Comparison of ENCODE assay signal across 13 cellular contexts in genomic region chr2:12177995-12178760, GRCh38.
DNase-seq lines count a peak whose midpoint lies in the region; ATAC-seq and TF ChIP-seq lines count a peak whose summit lies in the region.
"Had no signal": no experiment of that assay in that cellular context is flagged by ENCODE, and none has a peak within 500 bp of the region (broad histone marks: within the 10 kb centered on the region; RNA-seq: fewer than 3 reads in every experiment).

No MANE protein-coding gene starts in this region.

- ATAC-seq in GM18868 (IDR thresholded peaks at IDR 0.05; ENCODE audit: unreplicated experiment) (peak; percentile 5), HG03354 (IDR thresholded peaks at IDR 0.05; ENCODE audit: poor library complexity, severe bottlenecking, unreplicated experiment) (peak; percentile 9), psoas muscle (no peak), GM21381 (IDR thresholded peaks at IDR 0.05; ENCODE audit: unreplicated experiment) (no peak), GM19467 (IDR thresholded peaks at IDR 0.05; ENCODE audit: unreplicated experiment) (no peak)
- ATAC-seq in activated naive CD8-positive, alpha-beta T cell treated with anti-CD3 and anti-CD28 coated beads, Interleukin-2, amount 50 U/mL, for 24 hours: no peak

- DNase-seq in activated naive CD8-positive, alpha-beta T cell treated with anti-CD3 and anti-CD28 coated beads, Interleukin-2, amount 50 U/mL, for 24 hours: no peak
- DNase-seq in psoas muscle (no peak), H4 (ENCODE audit: low spot score) (no peak)
- DNase-seq: effector CD4-positive, alpha-beta T cell; left lung; NCI-H1105 treated with DMSO at 0.1 percent for 48 hours; NCI-H82; SW 1271 had no signal

- H3K9me3 Mint-ChIP-seq in activated naive CD8-positive, alpha-beta T cell treated with anti-CD3 and anti-CD28 coated beads, Interleukin-2, amount 50 U/mL, for 24 hours: no peaks in the 10 kb centered on the region

- no peak overlapping the region for H3K4me3 ChIP-seq in psoas muscle
- H3K4me3 ChIP-seq: left lung, ovary had no signal

- H3K27me3 ChIP-seq in psoas muscle (ENCODE audit: insufficient read depth in 3 of 3, low read length in 2 of 3): no peaks in the 10 kb centered on the region
- H3K27me3 ChIP-seq: left lung, ovary had no signal

- H3K27me3 Mint-ChIP-seq in activated naive CD8-positive, alpha-beta T cell treated with anti-CD3 and anti-CD28 coated beads, Interleukin-2, amount 50 U/mL, for 24 hours: peaks cover 2% of the 10 kb centered on the region

- 90 to 97% (median 95%) methylated on average over 4 of the region's 4 CpGs for WGBS in psoas muscle, 3 donors

- H3K4me3 Mint-ChIP-seq in activated naive CD8-positive, alpha-beta T cell treated with anti-CD3 and anti-CD28 coated beads, Interleukin-2, amount 50 U/mL, for 24 hours: no peak overlapping the region

- intact Hi-C loops in psoas muscle (cut with DNase I): loop anchor here in 1 of 2 donors (10.0 kb wide), 1 partner anchor 537 kb away; the partner anchor contains the start of gene TRIB2

- peaks cover 23% of the 10 kb centered on the region for H3K4me1 ChIP-seq in psoas muscle

- H3K9me3 ChIP-seq in psoas muscle: no peaks in the 10 kb centered on the region
- H3K9me3 ChIP-seq: left lung, ovary had no signal

- peak overlapping the region; percentile 58 for H3K27ac ChIP-seq in psoas muscle
- H3K27ac ChIP-seq: ovary had no signal

- H3K36me3 Mint-ChIP-seq in activated naive CD8-positive, alpha-beta T cell treated with anti-CD3 and anti-CD28 coated beads, Interleukin-2, amount 50 U/mL, for 24 hours (ENCODE audit: low read depth): no peaks in the 10 kb centered on the region

- H3K4me1 Mint-ChIP-seq in activated naive CD8-positive, alpha-beta T cell treated with anti-CD3 and anti-CD28 coated beads, Interleukin-2, amount 50 U/mL, for 24 hours: peaks cover 35% of the 10 kb centered on the region

- peak overlapping the region; percentile 39 for H3K27ac Mint-ChIP-seq in activated naive CD8-positive, alpha-beta T cell treated with anti-CD3 and anti-CD28 coated beads, Interleukin-2, amount 50 U/mL, for 24 hours

- no peak for TF ChIP-seq CTCF in psoas muscle (IDR thresholded peaks at IDR 0.05)

- no peaks in the 10 kb centered on the region for H3K36me3 ChIP-seq in psoas muscle (ENCODE audit: insufficient read depth in 1 of 2, low read depth in 1 of 2)
- H3K36me3 ChIP-seq: left lung, ovary had no signal

Comparison
In these comparisons a context has a peak if more than half of its experiments do, and no peak if none do; other contexts are left out.
1. ATAC-seq: peak in GM18868 (single experiment) and HG03354 (single experiment); none in activated naive CD8-positive, alpha-beta T cell treated with anti-CD3 and anti-CD28 coated beads, Interleukin-2, amount 50 U/mL, for 24 hours (single experiment), psoas muscle (0 of 4), GM21381 (single experiment) and GM19467 (single experiment).